ENCODE assay signal across 1 cellular context in the genomic region with DNA sequence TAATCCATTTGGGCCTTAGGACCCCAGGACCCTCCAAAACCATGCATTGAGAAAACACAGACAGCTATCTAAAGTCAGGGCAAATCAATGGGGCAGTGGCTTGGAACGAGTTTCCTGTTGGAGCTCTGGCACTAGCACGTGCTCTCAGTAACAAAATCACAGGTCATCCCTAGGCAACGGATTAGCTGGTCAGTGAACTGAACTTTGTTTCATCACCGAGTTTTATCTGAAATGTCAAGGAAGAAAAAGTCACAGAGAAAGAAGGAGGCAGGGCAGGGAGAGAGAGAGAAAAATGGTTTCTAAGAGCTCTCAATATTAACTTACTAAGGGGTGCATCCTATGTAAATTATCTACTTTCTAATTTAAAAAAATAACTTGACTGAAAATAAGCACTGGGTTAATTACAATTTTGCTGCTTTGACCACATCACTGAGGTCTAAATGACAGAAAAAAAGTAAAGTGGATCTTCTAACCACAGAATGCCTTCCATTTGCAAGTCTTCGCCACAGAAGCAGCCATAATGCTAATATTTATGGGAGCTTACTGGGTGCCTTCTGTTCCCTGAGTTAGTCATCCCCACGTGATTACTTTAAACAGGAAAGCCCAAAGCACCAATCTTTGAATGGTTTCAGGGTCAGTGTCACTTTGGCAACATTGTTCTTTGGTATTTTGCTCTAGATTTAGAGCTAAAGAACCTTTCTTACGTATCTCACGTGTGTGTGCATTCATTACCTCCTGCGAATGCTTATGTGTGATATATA.
TF ChIP-seq lines count a peak whose summit lies in the region.

No MANE protein-coding gene starts in this region.

TF ChIP-seq in HepG2, 621 proteins besides CTCF, POLR2A, EP300 and RAD21 (continued from another document):
- TF ChIP-seq, protein P1, sequence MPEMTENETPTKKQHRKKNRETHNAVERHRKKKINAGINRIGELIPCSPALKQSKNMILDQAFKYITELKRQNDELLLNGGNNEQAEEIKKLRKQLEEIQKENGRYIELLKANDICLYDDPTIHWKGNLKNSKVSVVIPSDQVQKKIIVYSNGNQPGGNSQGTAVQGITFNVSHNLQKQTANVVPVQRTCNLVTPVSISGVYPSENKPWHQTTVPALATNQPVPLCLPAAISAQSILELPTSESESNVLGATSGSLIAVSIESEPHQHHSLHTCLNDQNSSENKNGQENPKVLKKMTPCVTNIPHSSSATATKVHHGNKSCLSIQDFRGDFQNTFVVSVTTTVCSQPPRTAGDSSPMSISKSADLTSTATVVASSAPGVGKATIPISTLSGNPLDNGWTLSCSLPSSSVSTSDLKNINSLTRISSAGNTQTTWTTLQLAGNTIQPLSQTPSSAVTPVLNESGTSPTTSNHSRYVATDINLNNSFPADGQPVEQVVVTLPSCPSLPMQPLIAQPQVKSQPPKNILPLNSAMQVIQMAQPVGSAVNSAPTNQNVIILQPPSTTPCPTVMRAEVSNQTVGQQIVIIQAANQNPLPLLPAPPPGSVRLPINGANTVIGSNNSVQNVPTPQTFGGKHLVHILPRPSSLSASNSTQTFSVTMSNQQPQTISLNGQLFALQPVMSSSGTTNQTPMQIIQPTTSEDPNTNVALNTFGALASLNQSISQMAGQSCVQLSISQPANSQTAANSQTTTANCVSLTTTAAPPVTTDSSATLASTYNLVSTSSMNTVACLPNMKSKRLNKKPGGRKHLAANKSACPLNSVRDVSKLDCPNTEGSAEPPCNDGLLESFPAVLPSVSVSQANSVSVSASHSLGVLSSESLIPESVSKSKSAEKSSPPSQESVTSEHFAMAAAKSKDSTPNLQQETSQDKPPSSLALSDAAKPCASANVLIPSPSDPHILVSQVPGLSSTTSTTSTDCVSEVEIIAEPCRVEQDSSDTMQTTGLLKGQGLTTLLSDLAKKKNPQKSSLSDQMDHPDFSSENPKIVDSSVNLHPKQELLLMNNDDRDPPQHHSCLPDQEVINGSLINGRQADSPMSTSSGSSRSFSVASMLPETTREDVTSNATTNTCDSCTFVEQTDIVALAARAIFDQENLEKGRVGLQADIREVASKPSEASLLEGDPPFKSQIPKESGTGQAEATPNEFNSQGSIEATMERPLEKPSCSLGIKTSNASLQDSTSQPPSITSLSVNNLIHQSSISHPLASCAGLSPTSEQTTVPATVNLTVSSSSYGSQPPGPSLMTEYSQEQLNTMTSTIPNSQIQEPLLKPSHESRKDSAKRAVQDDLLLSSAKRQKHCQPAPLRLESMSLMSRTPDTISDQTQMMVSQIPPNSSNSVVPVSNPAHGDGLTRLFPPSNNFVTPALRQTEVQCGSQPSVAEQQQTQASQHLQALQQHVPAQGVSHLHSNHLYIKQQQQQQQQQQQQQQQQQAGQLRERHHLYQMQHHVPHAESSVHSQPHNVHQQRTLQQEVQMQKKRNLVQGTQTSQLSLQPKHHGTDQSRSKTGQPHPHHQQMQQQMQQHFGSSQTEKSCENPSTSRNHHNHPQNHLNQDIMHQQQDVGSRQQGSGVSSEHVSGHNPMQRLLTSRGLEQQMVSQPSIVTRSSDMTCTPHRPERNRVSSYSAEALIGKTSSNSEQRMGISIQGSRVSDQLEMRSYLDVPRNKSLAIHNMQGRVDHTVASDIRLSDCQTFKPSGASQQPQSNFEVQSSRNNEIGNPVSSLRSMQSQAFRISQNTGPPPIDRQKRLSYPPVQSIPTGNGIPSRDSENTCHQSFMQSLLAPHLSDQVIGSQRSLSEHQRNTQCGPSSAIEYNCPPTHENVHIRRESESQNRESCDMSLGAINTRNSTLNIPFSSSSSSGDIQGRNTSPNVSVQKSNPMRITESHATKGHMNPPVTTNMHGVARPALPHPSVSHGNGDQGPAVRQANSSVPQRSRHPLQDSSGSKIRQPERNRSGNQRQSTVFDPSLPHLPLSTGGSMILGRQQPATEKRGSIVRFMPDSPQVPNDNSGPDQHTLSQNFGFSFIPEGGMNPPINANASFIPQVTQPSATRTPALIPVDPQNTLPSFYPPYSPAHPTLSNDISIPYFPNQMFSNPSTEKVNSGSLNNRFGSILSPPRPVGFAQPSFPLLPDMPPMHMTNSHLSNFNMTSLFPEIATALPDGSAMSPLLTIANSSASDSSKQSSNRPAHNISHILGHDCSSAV (CRISPR knock-in tag; IDR thresholded peaks at IDR 0.05; ENCODE audit: borderline replicate concordance), result no peak
- TF ChIP-seq BRD4 (CRISPR knock-in tag; IDR thresholded peaks at IDR 0.05) (no peak), ATF1 (CRISPR knock-in tag; IDR thresholded peaks at IDR 0.05) (no peak), DNMT1 (CRISPR knock-in tag; IDR thresholded peaks at IDR 0.05) (no peak), PRPF4 (IDR thresholded peaks at IDR 0.05; ENCODE audit: low read depth, low read length, poor library complexity, severe bottlenecking) (no peak), ZNF264 (CRISPR knock-in tag; IDR thresholded peaks at IDR 0.05) (no peak), ATRX (CRISPR knock-in tag; IDR thresholded peaks at IDR 0.05; ENCODE audit: borderline replicate concordance) (no peak), ZNF143 (CRISPR knock-in tag; IDR thresholded peaks at IDR 0.05) (no peak), ELF1 (CRISPR knock-in tag; IDR thresholded peaks at IDR 0.05) (no peak), ZNF512B (CRISPR knock-in tag; IDR thresholded peaks at IDR 0.05; ENCODE audit: borderline replicate concordance) (no peak), ZEB1 (IDR thresholded peaks at IDR 0.05; ENCODE audit: insufficient replicate concordance, low read depth) (no peak), ZNF607 (CRISPR knock-in tag; IDR thresholded peaks at IDR 0.05; ENCODE audit: borderline replicate concordance) (peak; percentile 43; the same call in 1 of the 2 replicates), TMF1 (CRISPR knock-in tag; IDR thresholded peaks at IDR 0.05; ENCODE audit: low read depth) (no peak), ZNF451 (CRISPR knock-in tag; IDR thresholded peaks at IDR 0.05) (no peak), NFIB (CRISPR knock-in tag; IDR thresholded peaks at IDR 0.05; ENCODE audit: borderline replicate concordance) (no peak), MED1 (CRISPR knock-in tag; IDR thresholded peaks at IDR 0.05) (peak; percentile 34; the same call in 1 of the 2 replicates), ZNF503 (CRISPR knock-in tag; IDR thresholded peaks at IDR 0.05) (no peak), ZNF773 (CRISPR knock-in tag; IDR thresholded peaks at IDR 0.05; ENCODE audit: borderline replicate concordance) (no peak), KDM1A (CRISPR knock-in tag; IDR thresholded peaks at IDR 0.05) (no peak), TCF12 (IDR thresholded peaks at IDR 0.05) (no peak), TCF12 (CRISPR knock-in tag; IDR thresholded peaks at IDR 0.05) (no peak), ZNF530 (CRISPR knock-in tag; IDR thresholded peaks at IDR 0.05; ENCODE audit: low read depth) (no peak), RARA (CRISPR knock-in tag; IDR thresholded peaks at IDR 0.05) (no peak), ATF7 (IDR thresholded peaks at IDR 0.05) (no peak), ATF7 (CRISPR knock-in tag; IDR thresholded peaks at IDR 0.05) (no peak), HNRNPH1 (optimal IDR thresholded peaks at IDR 0.05; ENCODE audit: low read depth, low read length) (no peak), SETDB1 (CRISPR knock-in tag; IDR thresholded peaks at IDR 0.05; ENCODE audit: borderline replicate concordance) (no peak), KLF16 (CRISPR knock-in tag; IDR thresholded peaks at IDR 0.05) (no peak), ZMYM3 (CRISPR knock-in tag; IDR thresholded peaks at IDR 0.05) (no peak), PHF20 (CRISPR knock-in tag; IDR thresholded peaks at IDR 0.05) (no peak)
- TF ChIP-seq, protein P2, sequence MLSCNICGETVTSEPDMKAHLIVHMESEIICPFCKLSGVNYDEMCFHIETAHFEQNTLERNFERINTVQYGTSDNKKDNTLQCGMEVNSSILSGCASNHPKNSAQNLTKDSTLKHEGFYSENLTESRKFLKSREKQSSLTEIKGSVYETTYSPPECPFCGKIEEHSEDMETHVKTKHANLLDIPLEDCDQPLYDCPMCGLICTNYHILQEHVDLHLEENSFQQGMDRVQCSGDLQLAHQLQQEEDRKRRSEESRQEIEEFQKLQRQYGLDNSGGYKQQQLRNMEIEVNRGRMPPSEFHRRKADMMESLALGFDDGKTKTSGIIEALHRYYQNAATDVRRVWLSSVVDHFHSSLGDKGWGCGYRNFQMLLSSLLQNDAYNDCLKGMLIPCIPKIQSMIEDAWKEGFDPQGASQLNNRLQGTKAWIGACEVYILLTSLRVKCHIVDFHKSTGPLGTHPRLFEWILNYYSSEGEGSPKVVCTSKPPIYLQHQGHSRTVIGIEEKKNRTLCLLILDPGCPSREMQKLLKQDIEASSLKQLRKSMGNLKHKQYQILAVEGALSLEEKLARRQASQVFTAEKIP (CRISPR knock-in tag; IDR thresholded peaks at IDR 0.05; ENCODE audit: borderline replicate concordance), result no peak
- TF ChIP-seq, protein P3, sequence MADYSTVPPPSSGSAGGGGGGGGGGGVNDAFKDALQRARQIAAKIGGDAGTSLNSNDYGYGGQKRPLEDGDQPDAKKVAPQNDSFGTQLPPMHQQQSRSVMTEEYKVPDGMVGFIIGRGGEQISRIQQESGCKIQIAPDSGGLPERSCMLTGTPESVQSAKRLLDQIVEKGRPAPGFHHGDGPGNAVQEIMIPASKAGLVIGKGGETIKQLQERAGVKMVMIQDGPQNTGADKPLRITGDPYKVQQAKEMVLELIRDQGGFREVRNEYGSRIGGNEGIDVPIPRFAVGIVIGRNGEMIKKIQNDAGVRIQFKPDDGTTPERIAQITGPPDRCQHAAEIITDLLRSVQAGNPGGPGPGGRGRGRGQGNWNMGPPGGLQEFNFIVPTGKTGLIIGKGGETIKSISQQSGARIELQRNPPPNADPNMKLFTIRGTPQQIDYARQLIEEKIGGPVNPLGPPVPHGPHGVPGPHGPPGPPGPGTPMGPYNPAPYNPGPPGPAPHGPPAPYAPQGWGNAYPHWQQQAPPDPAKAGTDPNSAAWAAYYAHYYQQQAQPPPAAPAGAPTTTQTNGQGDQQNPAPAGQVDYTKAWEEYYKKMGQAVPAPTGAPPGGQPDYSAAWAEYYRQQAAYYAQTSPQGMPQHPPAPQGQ (CRISPR knock-in tag; IDR thresholded peaks at IDR 0.05; ENCODE audit: borderline replicate concordance), result no peak
